In genomic region chr3:50125541-50126286, GRCh38 we compare ENCODE assay signal across 21 cellular contexts. TPM values are rescaled to one million over a fixed set of nuclear protein-coding genes. Genes with fewer than 3 reads are reported as not detected.
DNase-seq lines count a peak whose midpoint lies in the region; ATAC-seq and TF ChIP-seq lines count a peak whose summit lies in the region.
"Had no signal": no experiment of that assay in that cellular context is flagged by ENCODE, and none has a peak within 500 bp of the region (broad histone marks: within the 10 kb centered on the region; RNA-seq: fewer than 3 reads in every experiment).

No MANE protein-coding gene starts in this region.

- no peaks in the 10 kb centered on the region for H3K9me3 ChIP-seq in Panc1 (ENCODE audit: control insufficient read depth, insufficient read depth, low read depth, low read length)
- no peaks in the 10 kb centered on the region for H3K9me3 ChIP-seq in OCI-LY7 (ENCODE audit: low read length)
- H3K9me3 ChIP-seq: adrenal gland, esophagus muscularis mucosa, tibial nerve had no signal

- TF ChIP-seq CTCF in Panc1 (IDR thresholded peaks at IDR 0.05) (no peak), foreskin fibroblast (IDR thresholded peaks at IDR 0.05; ENCODE audit: low read depth, low read length) (no peak), OCI-LY7 (conservative IDR thresholded peaks at IDR 0.05; ENCODE audit: low read length) (no peak)

- H3K4me2 ChIP-seq in OCI-LY7 (ENCODE audit: low read length), result no peak overlapping the region

- peak overlapping the region; percentile 59 for H3K27ac Mint-ChIP-seq in activated T-cell treated with anti-CD3 and anti-CD28 coated beads, Interleukin-2, amount 50 U/mL, for 24 hours
- no peak overlapping the region for H3K27ac Mint-ChIP-seq in activated T-cell treated with anti-CD3 and anti-CD28 coated beads, Interleukin-2, amount 50 U/mL, for 72 hours
- H3K27ac Mint-ChIP-seq: activated T-helper 17 cell treated with anti-CD3 and anti-CD28 coated beads, Interleukin-2, amount 50 U/mL, for 72 hours; CD4-positive, alpha-beta T cell; natural killer cell; T-helper 1 cell treated with Interleukin-12 subunit alpha and Interleukin-12 subunit beta and Interleukin-4 antibody, amounts not matched to agents 30 μg/mL and 1 μg/mL, for 36 hours had no signal

- CTCF ChIA-PET in Panc1 (lab: Charles Lee) (interaction anchor here (0.6 to 0.7 kb wide), 2 partner anchors 46 to 59 kb away, joined by 3 to 12 read pairs; no protein-coding TSS in a partner anchor), OCI-LY7 (lab: Charles Lee; ENCODE audit: unreplicated experiment) (interaction anchor here (0.5 kb wide), 1 partner anchor 318 kb away, joined by 3 read pairs; no protein-coding TSS in a partner anchor)

- intact Hi-C loops in Panc1 (cut with micrococcal nuclease; ENCODE audit: unreplicated experiment), result no loop called here
- intact Hi-C loops in OCI-LY7 (cut with micrococcal nuclease; ENCODE audit: unreplicated experiment), result no loop called here

- H3K9me2 ChIP-seq in OCI-LY7 (ENCODE audit: insufficient read depth, low read length), result no peaks in the 10 kb centered on the region

- DNase-seq in activated T-cell treated with anti-CD3 and anti-CD28 coated beads, Interleukin-2, amount 50 U/mL, for 24 hours, result no peak
- no peak for DNase-seq in activated T-cell treated with anti-CD3 and anti-CD28 coated beads, Interleukin-2, amount 50 U/mL, for 72 hours
- no peak for DNase-seq in Panc1 (ENCODE audit: low read depth, low spot score)
- peak; percentile 49 for DNase-seq in left kidney (ENCODE audit: low read depth, low spot score)
- peak; percentile 69 for DNase-seq in retina
- DNase-seq in foreskin fibroblast, result no peak
- no peak for DNase-seq in OCI-LY7 (ENCODE audit: low spot score)
- DNase-seq: activated CD4-positive, CD25-positive, alpha-beta regulatory T cell; DMS53; mammary epithelial cell; natural killer cell; NCI-H1436 treated with DMSO at 0.1 percent for 48 hours; SHP77 had no signal

- no peaks in the 10 kb centered on the region for H4K20me1 ChIP-seq in OCI-LY7 (ENCODE audit: insufficient read depth, low read length)

- H3K36me3 Mint-ChIP-seq in activated T-cell treated with anti-CD3 and anti-CD28 coated beads, Interleukin-2, amount 50 U/mL, for 24 hours (ENCODE audit: low read depth), result peaks cover 20% of the 10 kb centered on the region
- H3K36me3 Mint-ChIP-seq in activated T-cell treated with anti-CD3 and anti-CD28 coated beads, Interleukin-2, amount 50 U/mL, for 72 hours (ENCODE audit: insufficient read depth in 2 of 2), result no peaks in the 10 kb centered on the region
- H3K36me3 Mint-ChIP-seq: natural killer cell had no signal

- peak overlapping the region; percentile 70 for H3K27ac ChIP-seq in Panc1 (ENCODE audit: low read length)
- H3K27ac ChIP-seq in OCI-LY7 (ENCODE audit: low read depth, low read length, poor library complexity, severe bottlenecking), result no peak overlapping the region
- H3K27ac ChIP-seq: adrenal gland, cardiac muscle cell, esophagus muscularis mucosa, tibial nerve had no signal

- no peak overlapping the region for H2AFZ ChIP-seq in OCI-LY7 (ENCODE audit: low read length)

- BruUV-seq in Panc1 (replicated peaks; lab: Mats Ljungman, UMichigan) (no TSS peak), OCI-LY7 (replicated peaks; lab: Mats Ljungman, UMichigan) (no TSS peak)

- H3K27me3 ChIP-seq in Panc1 (ENCODE audit: control insufficient read depth, insufficient read depth, low read length), result no peaks in the 10 kb centered on the region
- H3K27me3 ChIP-seq: adrenal gland, cardiac muscle cell, tibial nerve had no signal

- H3K9me3 Mint-ChIP-seq in activated T-cell treated with anti-CD3 and anti-CD28 coated beads, Interleukin-2, amount 50 U/mL, for 24 hours, result no peaks in the 10 kb centered on the region
- H3K9me3 Mint-ChIP-seq in activated T-cell treated with anti-CD3 and anti-CD28 coated beads, Interleukin-2, amount 50 U/mL, for 72 hours, result no peaks in the 10 kb centered on the region
- H3K9me3 Mint-ChIP-seq: activated T-helper 17 cell treated with anti-CD3 and anti-CD28 coated beads, Interleukin-2, amount 50 U/mL, for 72 hours; CD4-positive, alpha-beta T cell; natural killer cell; T-helper 1 cell treated with Interleukin-12 subunit alpha and Interleukin-12 subunit beta and Interleukin-4 antibody, amounts not matched to agents 30 μg/mL and 1 μg/mL, for 36 hours had no signal

- H3K79me2 ChIP-seq in OCI-LY7 (ENCODE audit: insufficient read depth, low read depth, low read length), result no peaks in the 10 kb centered on the region

- H3K27me3 Mint-ChIP-seq in activated T-cell treated with anti-CD3 and anti-CD28 coated beads, Interleukin-2, amount 50 U/mL, for 24 hours, result no peaks in the 10 kb centered on the region
- no peaks in the 10 kb centered on the region for H3K27me3 Mint-ChIP-seq in activated T-cell treated with anti-CD3 and anti-CD28 coated beads, Interleukin-2, amount 50 U/mL, for 72 hours (ENCODE audit: low read depth)
- H3K27me3 Mint-ChIP-seq: activated T-helper 17 cell treated with anti-CD3 and anti-CD28 coated beads, Interleukin-2, amount 50 U/mL, for 72 hours; CD4-positive, alpha-beta T cell had no signal

- no peak overlapping the region for H3K4me3 Mint-ChIP-seq in activated T-cell treated with anti-CD3 and anti-CD28 coated beads, Interleukin-2, amount 50 U/mL, for 24 hours
- no peak overlapping the region for H3K4me3 Mint-ChIP-seq in activated T-cell treated with anti-CD3 and anti-CD28 coated beads, Interleukin-2, amount 50 U/mL, for 72 hours
- H3K4me3 Mint-ChIP-seq: activated T-helper 17 cell treated with anti-CD3 and anti-CD28 coated beads, Interleukin-2, amount 50 U/mL, for 72 hours; CD4-positive, alpha-beta T cell; natural killer cell; T-helper 1 cell treated with Interleukin-12 subunit alpha and Interleukin-12 subunit beta and Interleukin-4 antibody, amounts not matched to agents 30 μg/mL and 1 μg/mL, for 36 hours had no signal

- in situ Hi-C loops in Panc1 (cut with HindIII; ENCODE audit: low pct_unique_long_range_greater_than_20kb, low sequenced_read_pairs), result no loop called here

- H3K4me1 ChIP-seq in Panc1 (ENCODE audit: control insufficient read depth, insufficient read depth, low read length) (peaks cover 40% of the 10 kb centered on the region), OCI-LY7 (ENCODE audit: insufficient read depth, low read length, poor library complexity, severe bottlenecking) (no peaks in the 10 kb centered on the region)
- H3K4me1 ChIP-seq: adrenal gland had no signal

- POLR2A ChIA-PET in Panc1 (lab: Charles Lee) (no interaction called here), OCI-LY7 (lab: Charles Lee) (no interaction called here)

- no peaks in the 10 kb centered on the region for H3K36me3 ChIP-seq in Panc1 (ENCODE audit: control insufficient read depth, insufficient read depth, low read length)
- H3K36me3 ChIP-seq in OCI-LY7 (ENCODE audit: insufficient read depth, low read length), result peaks cover 18% of the 10 kb centered on the region
- H3K36me3 ChIP-seq: cardiac muscle cell had no signal

- no peak for ATAC-seq in activated T-cell treated with anti-CD3 and anti-CD28 coated beads, Interleukin-2, amount 50 U/mL, for 72 hours (replicated peaks in 1 of 2)
- no peak for ATAC-seq in Panc1
- no peak for ATAC-seq in GM21717 (IDR thresholded peaks at IDR 0.05; ENCODE audit: unreplicated experiment)
- ATAC-seq: activated T-helper 17 cell treated with anti-CD3 and anti-CD28 coated beads, Interleukin-2, amount 50 U/mL, for 72 hours; natural killer cell had no signal

- H3K4me3 ChIP-seq in Panc1 (ENCODE audit: low read depth in 2 of 2, low read length in 2 of 2) (no peak overlapping the region), foreskin fibroblast (ENCODE audit: low read depth in 1 of 2, low read length in 2 of 2) (no peak overlapping the region), OCI-LY7 (ENCODE audit: low read depth, low read length, poor library complexity, severe bottlenecking) (no peak overlapping the region)
- H3K4me3 ChIP-seq: adrenal gland, cardiac muscle cell, esophagus muscularis mucosa, tibial nerve had no signal

- H3K4me1 Mint-ChIP-seq in activated T-cell treated with anti-CD3 and anti-CD28 coated beads, Interleukin-2, amount 50 U/mL, for 24 hours (ENCODE audit: low read depth), result no peaks in the 10 kb centered on the region
- no peaks in the 10 kb centered on the region for H3K4me1 Mint-ChIP-seq in activated T-cell treated with anti-CD3 and anti-CD28 coated beads, Interleukin-2, amount 50 U/mL, for 72 hours (ENCODE audit: low read depth)
- H3K4me1 Mint-ChIP-seq: activated T-helper 17 cell treated with anti-CD3 and anti-CD28 coated beads, Interleukin-2, amount 50 U/mL, for 72 hours had no signal

RNA-seq across cellular contexts. Expression of gene SEMA3F, which starts 29.4 kb away (rescaled TPM):
- total RNA-seq in activated T-cell treated with anti-CD3 and anti-CD28 coated beads, Interleukin-2, amount 50 U/mL, for 72 hours, result under 1 TPM in 1 of 2 donors, not detected in 1; 0.25 TPM
- total RNA-seq in Panc1 (2021; ENCODE audit: unreplicated experiment), result 69.6 TPM
- polyA plus RNA-seq in Panc1 (2012; ENCODE audit: insufficient read length), result 104 TPM
- total RNA-seq in OCI-LY7 (2014; rRNA removed; shearing (Covaris generic)), result 0.28 TPM in 1 of 2 replicates, not detected in the other
- 0.18 and 0.84 TPM in 2 replicates for total RNA-seq in OCI-LY7 (2022)

RNA-seq across cellular contexts. Expression of gene RBM5, which starts 37.0 kb away (rescaled TPM):
- total RNA-seq in activated T-cell treated with anti-CD3 and anti-CD28 coated beads, Interleukin-2, amount 50 U/mL, for 72 hours, result 100 to 1,000 TPM; 172 to 179 TPM
- total RNA-seq in Panc1 (2021; ENCODE audit: unreplicated experiment) (86.6 TPM), OCI-LY7 (2022) (197 and 223 TPM in 2 replicates)
- polyA plus RNA-seq in Panc1 (2012; ENCODE audit: insufficient read length), result 87.8 TPM
- 139 and 192 TPM in 2 replicates for total RNA-seq in OCI-LY7 (2014; rRNA removed; shearing (Covaris generic))

Comparison
In these comparisons a context has a peak if more than half of its experiments do, and no peak if none do; other contexts are left out.
1. DNase-seq: peak in left kidney (single experiment) and retina (single experiment); none in activated T-cell treated with anti-CD3 and anti-CD28 coated beads, Interleukin-2, amount 50 U/mL, for 24 hours (single experiment), activated T-cell treated with anti-CD3 and anti-CD28 coated beads, Interleukin-2, amount 50 U/mL, for 72 hours (0 of 2), Panc1 (single experiment), foreskin fibroblast (0 of 2) and OCI-LY7 (single experiment).
2. RNA of gene SEMA3F, which starts 29.4 kb away (total RNA-seq): 69.6 TPM in Panc1 (single experiment); 0.18 to 0.84 TPM in OCI-LY7 and 0.25 TPM in activated T-cell treated with anti-CD3 and anti-CD28 coated beads, Interleukin-2, amount 50 U/mL, for 72 hours; every median in the first group is over 10 times any median in the second.